Comparison of ENCODE assay signal across 21 cellular contexts in genomic region chr13:38868870-38869269, GRCh38.
"Had no signal": no experiment of that assay in that cellular context is flagged by ENCODE, and none has a peak within 500 bp of the region (broad histone marks: within the 10 kb centered on the region; RNA-seq: fewer than 3 reads in every experiment).

No MANE protein-coding gene starts in this region.

- DNase-seq: activated CD4-positive, alpha-beta memory T cell treated with anti-CD3 and anti-CD28 coated beads for 36 hours; activated CD4-positive, alpha-beta T cell treated with anti-CD3 and anti-CD28 coated beads, Interleukin-2, amount 10 ng/mL, durations not matched to agents 7 days and 5 days; activated CD4-positive, CD25-positive, alpha-beta regulatory T cell; activated CD8-positive, alpha-beta memory T cell treated with anti-CD3 and anti-CD28 coated beads for 24 hours; activated effector memory CD4-positive, alpha-beta T cell treated with anti-CD3 and anti-CD28 coated beads, Interleukin-2, amount 50 U/mL, for 16 hours; activated naive CD4-positive, alpha-beta T cell treated with Interleukin-2 at 50 U/mL for 16 hours; activated naive CD8-positive, alpha-beta T cell treated with anti-CD3 and anti-CD28 coated beads, Interleukin-2, amount 50 U/mL, for 24 hours; activated T-cell treated with anti-CD3 and anti-CD28 coated beads, Interleukin-2, amount 50 U/mL, for 4 hours; amniotic stem cell; KG1; NCI-H1694; NCI-H446; NCI-H524 treated with DMSO at 0.1 percent for 48 hours; PC-3; SHP77 had no signal

- H3K27ac Mint-ChIP-seq: activated CD4-positive, alpha-beta memory T cell treated with anti-CD3 and anti-CD28 coated beads for 36 hours; activated CD4-positive, alpha-beta T cell treated with anti-CD3 and anti-CD28 coated beads, Interleukin-2, amount 10 ng/mL, durations not matched to agents 7 days and 5 days; activated naive CD4-positive, alpha-beta T cell treated with anti-CD3 and anti-CD28 coated beads, Interleukin-2, amount 50 U/mL, for 72 hours; activated naive CD8-positive, alpha-beta T cell treated with anti-CD3 and anti-CD28 coated beads, Interleukin-2, amount 50 U/mL, for 24 hours; brain; IgD-negative memory B cell; T-helper 1 cell treated with Interleukin-12 subunit alpha and Interleukin-12 subunit beta and Interleukin-4 antibody, amounts not matched to agents 30 μg/mL and 1 μg/mL, for 36 hours had no signal

- H3K4me3 Mint-ChIP-seq: activated CD4-positive, alpha-beta memory T cell treated with anti-CD3 and anti-CD28 coated beads for 36 hours; activated CD4-positive, alpha-beta T cell treated with anti-CD3 and anti-CD28 coated beads, Interleukin-2, amount 10 ng/mL, durations not matched to agents 7 days and 5 days; activated naive CD8-positive, alpha-beta T cell treated with anti-CD3 and anti-CD28 coated beads, Interleukin-2, amount 50 U/mL, for 24 hours; activated T-cell treated with anti-CD3 and anti-CD28 coated beads, Interleukin-2, amount 50 U/mL, for 4 hours; brain; central memory CD8-positive, alpha-beta T cell; IgD-negative memory B cell; T-helper 1 cell treated with Interleukin-12 subunit alpha and Interleukin-12 subunit beta and Interleukin-4 antibody, amounts not matched to agents 30 μg/mL and 1 μg/mL, for 36 hours had no signal

- H3K4me1 Mint-ChIP-seq: activated CD4-positive, alpha-beta T cell treated with anti-CD3 and anti-CD28 coated beads, Interleukin-2, amount 10 ng/mL, durations not matched to agents 7 days and 5 days; activated naive CD8-positive, alpha-beta T cell treated with anti-CD3 and anti-CD28 coated beads, Interleukin-2, amount 50 U/mL, for 24 hours; brain; central memory CD8-positive, alpha-beta T cell had no signal

- H3K27me3 Mint-ChIP-seq: IgD-negative memory B cell had no signal

- H3K9me3 Mint-ChIP-seq: activated CD4-positive, alpha-beta memory T cell treated with anti-CD3 and anti-CD28 coated beads for 36 hours; activated CD4-positive, alpha-beta T cell treated with anti-CD3 and anti-CD28 coated beads, Interleukin-2, amount 10 ng/mL, durations not matched to agents 7 days and 5 days; activated naive CD4-positive, alpha-beta T cell treated with anti-CD3 and anti-CD28 coated beads, Interleukin-2, amount 50 U/mL, for 72 hours; activated naive CD8-positive, alpha-beta T cell treated with anti-CD3 and anti-CD28 coated beads, Interleukin-2, amount 50 U/mL, for 24 hours; activated T-cell treated with anti-CD3 and anti-CD28 coated beads, Interleukin-2, amount 50 U/mL, for 4 hours; brain; central memory CD8-positive, alpha-beta T cell; IgD-negative memory B cell; T-helper 1 cell treated with Interleukin-12 subunit alpha and Interleukin-12 subunit beta and Interleukin-4 antibody, amounts not matched to agents 30 μg/mL and 1 μg/mL, for 36 hours had no signal

- ATAC-seq: activated naive CD4-positive, alpha-beta T cell treated with anti-CD3 and anti-CD28 coated beads, Interleukin-2, amount 50 U/mL, for 72 hours; activated naive CD8-positive, alpha-beta T cell treated with anti-CD3 and anti-CD28 coated beads, Interleukin-2, amount 50 U/mL, for 24 hours; activated T-cell treated with anti-CD3 and anti-CD28 coated beads, Interleukin-2, amount 50 U/mL, for 4 hours; PC-3; SK-N-SH treated with all-trans-retinoic acid at 6 μM for 48 hours had no signal

- H3K36me3 Mint-ChIP-seq: activated CD4-positive, alpha-beta memory T cell treated with anti-CD3 and anti-CD28 coated beads for 36 hours; activated naive CD4-positive, alpha-beta T cell treated with anti-CD3 and anti-CD28 coated beads, Interleukin-2, amount 50 U/mL, for 72 hours; brain; IgD-negative memory B cell had no signal
